In genomic region chr2:204977914-204978313, GRCh38 we compare ENCODE assay signal across 32 cellular contexts.
DNase-seq lines count a peak whose midpoint lies in the region; ATAC-seq and TF ChIP-seq lines count a peak whose summit lies in the region.
"Had no signal": no experiment of that assay in that cellular context is flagged by ENCODE, and none has a peak within 500 bp of the region (broad histone marks: within the 10 kb centered on the region; RNA-seq: fewer than 3 reads in every experiment).

No MANE protein-coding gene starts in this region.

- POLR2A ChIA-PET in AG04450 (lab: Yijun Ruan, JAX), result no interaction called here

- no peak overlapping the region for H3K27ac ChIP-seq in AG04450 (ENCODE audit: low read depth, low read length)
- no peak overlapping the region for H3K27ac ChIP-seq in GM23338 (ENCODE audit: low read depth)
- no peak overlapping the region for H3K27ac ChIP-seq in osteoblast (ENCODE audit: low read depth, low read length)
- H3K27ac ChIP-seq: BLaER1, breast epithelium, colonic mucosa, lower lobe of right lung, psoas muscle, sigmoid colon, stomach, uterus, VCaP had no signal

- H2AFZ ChIP-seq in GM23338, result no peak overlapping the region
- no peak overlapping the region for H2AFZ ChIP-seq in osteoblast (ENCODE audit: low read length)

- H3K4me3 ChIP-seq in AG04450 (ENCODE audit: low read depth, low read length) (no peak overlapping the region), GM23338 (no peak overlapping the region), osteoblast (ENCODE audit: insufficient read depth, low read length) (no peak overlapping the region)
- H3K4me3 ChIP-seq: BLaER1, breast epithelium, colonic mucosa, lower lobe of right lung, MG63, psoas muscle, sigmoid colon, stomach, uterus had no signal

- no peaks in the 10 kb centered on the region for H3K79me2 ChIP-seq in GM23338 (replicated peaks; ENCODE audit: insufficient read depth)
- H3K79me2 ChIP-seq in osteoblast (ENCODE audit: insufficient read depth, low read length), result no peaks in the 10 kb centered on the region

- no peaks in the 10 kb centered on the region for H3K36me3 Mint-ChIP-seq in GM23338 (ENCODE audit: low read depth)

- H3K4me2 ChIP-seq in GM23338, result no peak overlapping the region
- no peak overlapping the region for H3K4me2 ChIP-seq in osteoblast (ENCODE audit: insufficient read depth, low read length)
- H3K4me2 ChIP-seq: BLaER1 had no signal

- ATAC-seq in GM23338 (peak; percentile 98), GM21367 (IDR thresholded peaks at IDR 0.05; ENCODE audit: unreplicated experiment) (no peak)
- ATAC-seq: activated naive CD4-positive, alpha-beta T cell treated with anti-CD3 and anti-CD28 coated beads, Interleukin-2, amount 50 U/mL, for 72 hours; effector memory CD8-positive, alpha-beta T cell; lower lobe of right lung; naive thymus-derived CD4-positive, alpha-beta T cell; psoas muscle had no signal

- H3K9me2 ChIP-seq in GM23338 (ENCODE audit: insufficient read depth), result no peaks in the 10 kb centered on the region

- no peaks in the 10 kb centered on the region for H3K36me3 ChIP-seq in GM23338 (ENCODE audit: insufficient read depth)
- no peaks in the 10 kb centered on the region for H3K36me3 ChIP-seq in osteoblast (ENCODE audit: insufficient read depth, low read length)
- H3K36me3 ChIP-seq: BLaER1, breast epithelium, colonic mucosa, lower lobe of right lung, MG63, sigmoid colon, stomach, uterus had no signal

- H3K9me3 ChIP-seq in AG04450 (ENCODE audit: control insufficient read depth, insufficient read depth, low read length) (no peaks in the 10 kb centered on the region), osteoblast (ENCODE audit: low read depth, low read length) (no peaks in the 10 kb centered on the region)
- H3K9me3 ChIP-seq: BLaER1, breast epithelium, colonic mucosa, lower lobe of right lung, MG63, psoas muscle, sigmoid colon, stomach, uterus had no signal

- H3K27ac Mint-ChIP-seq in GM23338, result no peak overlapping the region
- H3K27ac Mint-ChIP-seq: activated naive CD4-positive, alpha-beta T cell treated with anti-CD3 and anti-CD28 coated beads, Interleukin-2, amount 50 U/mL, for 72 hours; effector memory CD8-positive, alpha-beta T cell had no signal

- no peaks in the 10 kb centered on the region for H3K27me3 Mint-ChIP-seq in GM23338 (ENCODE audit: insufficient read depth, low read depth, poor library complexity)
- H3K27me3 Mint-ChIP-seq: effector memory CD8-positive, alpha-beta T cell; naive thymus-derived CD4-positive, alpha-beta T cell had no signal

- H3K4me3 Mint-ChIP-seq in GM23338, result no peak overlapping the region
- H3K4me3 Mint-ChIP-seq: effector memory CD8-positive, alpha-beta T cell; naive thymus-derived CD4-positive, alpha-beta T cell had no signal

- TF ChIP-seq CTCF in AG04450 (IDR thresholded peaks at IDR 0.05; ENCODE audit: low read depth, low read length), result 0 out of 2 replicates have a peak, but pooled peaks have one; percentile 9
- peak; percentile 42 to 44 for TF ChIP-seq CTCF in GM23338 (conservative IDR thresholded peaks at IDR 0.05; ENCODE audit: low read depth in 2 of 2)
- TF ChIP-seq CTCF in osteoblast (IDR thresholded peaks at IDR 0.05; ENCODE audit: extremely low read depth, low read depth, low read length), result no peak

- H3K4me1 ChIP-seq in GM23338 (ENCODE audit: insufficient read depth) (peaks cover 10% of the 10 kb centered on the region; the same call in 1 of the 2 replicates), osteoblast (ENCODE audit: insufficient read depth, low read length) (no peaks in the 10 kb centered on the region)
- H3K4me1 ChIP-seq: BLaER1, breast epithelium, colonic mucosa, lower lobe of right lung, uterus had no signal

- CTCF ChIA-PET in AG04450 (lab: Charles Lee), result no interaction called here

- DNase-seq in AG04450 (ENCODE audit: low read depth, low spot score) (no peak), GM23338 (ENCODE audit: low spot score) (peak; percentile 75), cerebellum (ENCODE audit: low spot score) (peak; percentile 4), iPS-NIHi11 (ENCODE audit: low spot score) (peak; percentile 54), osteoblast (ENCODE audit: insufficient read length, low spot score, missing footprints) (no peak)
- DNase-seq in activated CD8-positive, alpha-beta memory T cell treated with anti-CD3 and anti-CD28 coated beads, Interleukin-2, amount 50 U/mL, for 48 hours, result no peak
- DNase-seq: activated CD4-positive, alpha-beta T cell treated with anti-CD3 and anti-CD28 coated beads for 48 hours; activated CD8-positive, alpha-beta memory T cell treated with anti-CD3 and anti-CD28 coated beads for 24 hours; colonic mucosa; DMS79; effector memory CD8-positive, alpha-beta T cell; glutamatergic neuron; GOT3; KG1; lower lobe of right lung; MG63; naive thymus-derived CD4-positive, alpha-beta T cell; NCI-H1417; NCI-H2081 treated with DMSO at 0.1 percent for 48 hours; NCI-H2227 treated with DMSO at 0.1 percent for 48 hours; NCI-H526; psoas muscle; sigmoid colon; stimulated activated CD4-positive, alpha-beta T cell treated with anti-CD3 and anti-CD28 coated beads, Interleukin-4, amount 100 ng/mL, for 1 hour; stomach; T-helper 9 cell; uterus had no signal

- H4K20me1 ChIP-seq in GM23338 (replicated peaks; ENCODE audit: insufficient read depth) (no peaks in the 10 kb centered on the region), osteoblast (ENCODE audit: insufficient read depth, low read length) (no peaks in the 10 kb centered on the region)
- H4K20me1 ChIP-seq: BLaER1 had no signal

- H3K9me3 Mint-ChIP-seq in GM23338, result no peaks in the 10 kb centered on the region

- no peaks in the 10 kb centered on the region for H3F3A ChIP-seq in GM23338 (replicated peaks; ENCODE audit: low read depth)

- H3K27me3 ChIP-seq in AG04450 (ENCODE audit: control insufficient read depth, insufficient read depth, low read length) (no peaks in the 10 kb centered on the region), GM23338 (ENCODE audit: insufficient read depth) (no peaks in the 10 kb centered on the region), osteoblast (ENCODE audit: insufficient read depth, low read length) (no peaks in the 10 kb centered on the region)
- H3K27me3 ChIP-seq: BLaER1, breast epithelium, colonic mucosa, MG63, sigmoid colon, stomach, uterus had no signal

- peaks cover 20% of the 10 kb centered on the region for H3K4me1 Mint-ChIP-seq in GM23338

TF ChIP-seq in GM23338, 12 proteins besides CTCF, POLR2A, EP300 and RAD21:
- TF ChIP-seq ZNF462 (CRISPR knock-in tag; IDR thresholded peaks at IDR 0.05) (peak; percentile 84; the same call in 1 of the 2 replicates), EZH2 (IDR thresholded peaks at IDR 0.05; ENCODE audit: low read depth, unreplicated experiment) (no peak)
TF ChIP-seq in GM23338: peak in this region for 1.

Comparison
In these comparisons a context has a peak if more than half of its experiments do, and no peak if none do; other contexts are left out.
1. DNase-seq: peak in GM23338 (single experiment), cerebellum (single experiment) and iPS-NIHi11 (single experiment); none in AG04450 (single experiment), osteoblast (single experiment) and activated CD8-positive, alpha-beta memory T cell treated with anti-CD3 and anti-CD28 coated beads, Interleukin-2, amount 50 U/mL, for 48 hours (single experiment).